ENCODE assay signal across 1 cellular context in genomic region chr18:10840768-10841167, GRCh38.
TF ChIP-seq lines count a peak whose summit lies in the region.

No MANE protein-coding gene starts in this region.

TF ChIP-seq in K562, 482 proteins besides CTCF, POLR2A, EP300 and RAD21 (continued from another document and continues in another):
- TF ChIP-seq ZMIZ1 (IDR thresholded peaks at IDR 0.05; ENCODE audit: low read depth in 2 of 2, low read length in 2 of 2) (peak in 1 of 2 experiments; percentile 73; a peak in 2 of 4 replicates), BRF1 (IDR thresholded peaks at IDR 0.05; ENCODE audit: borderline replicate concordance, extremely low read depth, insufficient read length) (no peak), DNMT1 (IDR thresholded peaks at IDR 0.05) (no peak), FOSL1 (tag; conservative IDR thresholded peaks at IDR 0.05) (no peak), POLR3A (IDR thresholded peaks at IDR 0.05; ENCODE audit: borderline replicate concordance, extremely low read depth, insufficient read depth, insufficient read length) (no peak), ZNF407 (IDR thresholded peaks at IDR 0.05; ENCODE audit: low read depth) (no peak), HMG20A (CRISPR knock-in tag; conservative IDR thresholded peaks at IDR 0.05) (no peak), ARID1B (IDR thresholded peaks at IDR 0.05) (peak; percentile 90), MITF (IDR thresholded peaks at IDR 0.05) (0 out of 2 replicates have a peak, but pooled peaks have one; percentile 24), ZNF347 (CRISPR knock-in tag; IDR thresholded peaks at IDR 0.05; ENCODE audit: low read depth) (no peak), ZNF3 (CRISPR knock-in tag; IDR thresholded peaks at IDR 0.05) (no peak), STAT5A (IDR thresholded peaks at IDR 0.05; ENCODE audit: borderline replicate concordance, low read length) (peak; percentile 61), TSHZ1 (CRISPR knock-in tag; IDR thresholded peaks at IDR 0.05) (no peak), CBFA2T2 (conservative IDR thresholded peaks at IDR 0.05) (peak; percentile 78), DACH1 (IDR thresholded peaks at IDR 0.05; ENCODE audit: partially characterized antibody) (no peak), KDM5B (IDR thresholded peaks at IDR 0.05; ENCODE audit: insufficient replicate concordance, low read depth, low read length) (no peak), CCNT2 (IDR thresholded peaks at IDR 0.05; ENCODE audit: borderline replicate concordance, extremely low read depth, insufficient read length, low read depth, low read length) (peak; percentile 68), POLR2AphosphoS2 (IDR thresholded peaks at IDR 0.05; ENCODE audit: low read length) (no peak), PML (IDR thresholded peaks at IDR 0.05; ENCODE audit: low read length) (peak; percentile 83; the same call in 1 of the 2 replicates), ETV1 (tag; conservative IDR thresholded peaks at IDR 0.05; ENCODE audit: low read depth) (no peak), SMARCE1 (IDR thresholded peaks at IDR 0.05) (peak; percentile 37; the same call in 1 of the 2 replicates), ARID3A (IDR thresholded peaks at IDR 0.05; ENCODE audit: borderline replicate concordance, low read depth, low read length) (0 out of 2 replicates have a peak, but pooled peaks have one; percentile 19), BDP1 (IDR thresholded peaks at IDR 0.05; ENCODE audit: insufficient read depth, insufficient read length) (no peak), SMARCA4 (IDR thresholded peaks at IDR 0.05) (peak; percentile 75; the same call in 1 of the 2 replicates), TCF3 (CRISPR knock-in tag; IDR thresholded peaks at IDR 0.05) (peak; percentile 80), CHAMP1 (IDR thresholded peaks at IDR 0.05) (no peak), JUND (IDR thresholded peaks at IDR 0.05; ENCODE audit: borderline replicate concordance, low read depth, low read length) (peak; percentile 44; the same call in 1 of the 2 replicates), JUND (tag; IDR thresholded peaks at IDR 0.05; ENCODE audit: borderline replicate concordance, low read depth, low read length) (no peak), PHF20 (IDR thresholded peaks at IDR 0.05; ENCODE audit: partially characterized antibody) (no peak), SOX6 (IDR thresholded peaks at IDR 0.05) (peak; percentile 60), MEIS2 (IDR thresholded peaks at IDR 0.05; ENCODE audit: partially characterized antibody) (peak; percentile 89), NR1H2 (CRISPR knock-in tag; IDR thresholded peaks at IDR 0.05) (no peak), ZNF764 (CRISPR knock-in tag; IDR thresholded peaks at IDR 0.05; ENCODE audit: low read depth) (no peak), ILK (tag; IDR thresholded peaks at IDR 0.05; ENCODE audit: borderline replicate concordance, low read depth) (no peak), TBL1XR1 (IDR thresholded peaks at IDR 0.05; ENCODE audit: low read length in 2 of 2) (0 out of 4 replicates have a peak, but pooled peaks of 1 of the 2 experiments have one; percentile 37), CREM (IDR thresholded peaks at IDR 0.05; ENCODE audit: low read depth) (peak; percentile 56), NFE2 (IDR thresholded peaks at IDR 0.05; ENCODE audit: low read depth) (peak; percentile 34; the same call in 1 of the 2 replicates), ZC3H11A (IDR thresholded peaks at IDR 0.05; ENCODE audit: low read depth, low read length) (no peak), CBFA2T3 (IDR thresholded peaks at IDR 0.05) (peak; percentile 90), FOXM1 (IDR thresholded peaks at IDR 0.05; ENCODE audit: low read depth) (peak; percentile 78), FOXM1 (CRISPR knock-in tag; IDR thresholded peaks at IDR 0.05; ENCODE audit: low read depth) (no peak), MTA2 (IDR thresholded peaks at IDR 0.05; ENCODE audit: low read depth) (peak; percentile 83)
- TF ChIP-seq, protein P1, sequence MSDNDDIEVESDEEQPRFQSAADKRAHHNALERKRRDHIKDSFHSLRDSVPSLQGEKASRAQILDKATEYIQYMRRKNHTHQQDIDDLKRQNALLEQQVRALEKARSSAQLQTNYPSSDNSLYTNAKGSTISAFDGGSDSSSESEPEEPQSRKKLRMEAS (CRISPR knock-in tag; IDR thresholded peaks at IDR 0.05): no peak
